Comparison of ENCODE assay signal across 2 cellular contexts in genomic region chr3:67416703-67417102, GRCh38.
A peak's percentile ranks its signal among the peaks of the same experiment; 100 is the strongest.
TF ChIP-seq lines count a peak whose summit lies in the region.

No MANE protein-coding gene starts in this region.

TF ChIP-seq in GM23338, 12 proteins besides CTCF, POLR2A, EP300 and RAD21:
- TF ChIP-seq EZH2phosphoT487 (IDR thresholded peaks at IDR 0.05; ENCODE audit: unreplicated experiment) (no peak), POLR2AphosphoS5 (IDR thresholded peaks at IDR 0.05; ENCODE audit: low read depth) (no peak), NANOG (IDR thresholded peaks at IDR 0.05; ENCODE audit: borderline replicate concordance) (no peak), ZNF462 (CRISPR knock-in tag; IDR thresholded peaks at IDR 0.05) (no peak), ZNF114 (CRISPR knock-in tag; IDR thresholded peaks at IDR 0.05) (no peak), ETS1 (IDR thresholded peaks at IDR 0.05) (no peak), EZH2 (IDR thresholded peaks at IDR 0.05; ENCODE audit: low read depth, unreplicated experiment) (no peak), STAT1 (IDR thresholded peaks at IDR 0.05; ENCODE audit: unreplicated experiment) (no peak), JUNB (IDR thresholded peaks at IDR 0.05; ENCODE audit: unreplicated experiment) (no peak), CREB1 (CRISPR knock-in tag; IDR thresholded peaks at IDR 0.05; ENCODE audit: low read depth) (no peak), ZNF331 (CRISPR knock-in tag; IDR thresholded peaks at IDR 0.05; ENCODE audit: low read depth) (no peak), REST (IDR thresholded peaks at IDR 0.05; ENCODE audit: unreplicated experiment) (no peak)

TF ChIP-seq in SK-N-SH, 30 proteins besides CTCF, POLR2A, EP300 and RAD21:
- peak; percentile 38; the same call in 1 of the 2 replicates for TF ChIP-seq JUND (IDR thresholded peaks at IDR 0.05)
- peak; percentile 38; the same call in 1 of the 2 replicates for TF ChIP-seq FOSL2 (IDR thresholded peaks at IDR 0.05; ENCODE audit: borderline replicate concordance, low read depth)
- no peak for TF ChIP-seq USF1 (IDR thresholded peaks at IDR 0.05; ENCODE audit: borderline replicate concordance, low read depth)
